In genomic region chr7:99576251-99576650, GRCh38 we compare ENCODE assay signal across 1 cellular context.
TF ChIP-seq lines count a peak whose summit lies in the region.

No MANE protein-coding gene starts in this region.

TF ChIP-seq in WTC11, 78 proteins besides CTCF, POLR2A, EP300 and RAD21:
- TF ChIP-seq, protein P1, sequence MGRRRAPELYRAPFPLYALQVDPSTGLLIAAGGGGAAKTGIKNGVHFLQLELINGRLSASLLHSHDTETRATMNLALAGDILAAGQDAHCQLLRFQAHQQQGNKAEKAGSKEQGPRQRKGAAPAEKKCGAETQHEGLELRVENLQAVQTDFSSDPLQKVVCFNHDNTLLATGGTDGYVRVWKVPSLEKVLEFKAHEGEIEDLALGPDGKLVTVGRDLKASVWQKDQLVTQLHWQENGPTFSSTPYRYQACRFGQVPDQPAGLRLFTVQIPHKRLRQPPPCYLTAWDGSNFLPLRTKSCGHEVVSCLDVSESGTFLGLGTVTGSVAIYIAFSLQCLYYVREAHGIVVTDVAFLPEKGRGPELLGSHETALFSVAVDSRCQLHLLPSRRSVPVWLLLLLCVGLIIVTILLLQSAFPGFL (CRISPR knock-in tag; IDR thresholded peaks at IDR 0.05; ENCODE audit: borderline replicate concordance): no peak
- no peak for TF ChIP-seq STAT6 (CRISPR knock-in tag; conservative IDR thresholded peaks at IDR 0.05; ENCODE audit: low read depth)
- no peak for TF ChIP-seq FOXP4 (CRISPR knock-in tag; IDR thresholded peaks at IDR 0.05)
TF ChIP-seq in WTC11: peak in this region for 0.
